In the genomic region with DNA sequence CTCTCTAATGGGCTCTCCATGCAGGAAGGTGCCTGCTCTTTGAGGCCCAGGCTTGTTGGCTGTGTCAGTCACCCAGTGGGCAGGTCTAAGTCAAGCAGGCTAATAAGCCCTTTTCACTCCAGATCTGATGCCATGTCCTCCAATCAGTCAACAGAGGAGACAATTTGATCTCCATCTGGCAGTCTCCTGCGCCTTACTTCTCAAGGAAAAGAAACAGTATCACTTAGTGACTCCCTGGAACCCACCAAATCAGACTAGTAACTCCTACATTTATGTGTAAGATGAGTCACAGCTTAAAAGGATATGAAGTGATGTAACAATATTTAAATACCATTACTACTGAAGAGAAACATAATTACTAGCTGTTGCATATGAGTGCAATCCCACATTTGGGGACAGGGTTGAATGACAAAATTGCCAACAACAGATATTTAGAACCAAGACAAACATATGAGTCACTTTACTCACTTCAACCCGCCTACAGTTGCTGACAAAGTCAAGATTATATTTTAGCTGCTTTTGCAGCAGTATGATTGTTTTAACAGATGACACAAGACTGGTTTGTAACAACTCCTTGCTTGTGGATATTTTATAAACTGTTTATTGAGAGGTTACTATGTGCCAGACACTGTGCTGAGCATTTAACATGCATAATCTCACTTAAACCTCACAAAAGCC, we compare ENCODE assay signal across 1 cellular context.
TF ChIP-seq lines count a peak whose summit lies in the region.

No MANE protein-coding gene starts in this region.

TF ChIP-seq in SK-N-SH treated with all-trans-retinoic acid at 6 μM for 48 hours, 23 proteins besides CTCF, POLR2A, EP300 and RAD21 (continued from another document):
- TF ChIP-seq POU6F1 (CRISPR knock-in tag; IDR thresholded peaks at IDR 0.05; ENCODE audit: borderline replicate concordance, low read depth) = no peak
- no peak for TF ChIP-seq CREB5 (CRISPR knock-in tag; IDR thresholded peaks at IDR 0.05; ENCODE audit: low read depth)
